Comparison of ENCODE assay signal across 29 cellular contexts in the genomic region with DNA sequence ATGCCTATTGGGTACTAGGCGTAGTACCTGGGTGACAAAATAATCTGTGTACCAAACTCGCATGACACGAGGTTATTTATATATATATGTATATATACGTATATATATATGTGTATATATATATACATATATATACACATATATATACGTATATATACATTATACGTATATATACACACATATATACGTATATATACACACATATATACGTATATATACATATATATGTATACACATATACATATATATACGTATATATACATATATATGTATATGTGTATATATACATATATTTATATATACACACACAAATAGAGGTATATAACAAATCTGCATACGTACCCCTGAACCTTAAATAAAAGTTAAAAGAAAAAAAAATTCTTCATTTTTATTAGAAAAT.
"Had no signal": no experiment of that assay in that cellular context is flagged by ENCODE, and none has a peak within 500 bp of the region (broad histone marks: within the 10 kb centered on the region; RNA-seq: fewer than 3 reads in every experiment).

No MANE protein-coding gene starts in this region.

- H3K27ac ChIP-seq: ascending aorta, brain microvascular endothelial cell, epithelial cell of prostate, esophagus squamous epithelium, VCaP had no signal

- H3K27me3 Mint-ChIP-seq: activated CD4-positive, alpha-beta memory T cell treated with anti-CD3 and anti-CD28 coated beads, Interleukin-2, amount 10 ng/mL, durations not matched to agents 7 days and 5 days; activated CD4-positive, alpha-beta T cell treated with anti-CD3 and anti-CD28 coated beads, Interleukin-2, amount 10 ng/mL, durations not matched to agents 7 days and 5 days; activated naive CD8-positive, alpha-beta T cell treated with anti-CD3 and anti-CD28 coated beads for 36 hours; activated T-cell treated with anti-CD3 and anti-CD28 coated beads, Interleukin-2, amount 50 U/mL, for 24 hours; effector memory CD8-positive, alpha-beta T cell had no signal

- H3K4me3 ChIP-seq: ascending aorta, esophagus squamous epithelium had no signal

- DNase-seq: activated CD4-positive, alpha-beta memory T cell treated with anti-CD3 and anti-CD28 coated beads, Interleukin-2, amount 10 ng/mL, durations not matched to agents 7 days and 5 days; activated CD4-positive, alpha-beta T cell treated with anti-CD3 and anti-CD28 coated beads for 1 hour; activated CD4-positive, alpha-beta T cell treated with anti-CD3 and anti-CD28 coated beads for 4 hours; activated CD4-positive, alpha-beta T cell treated with anti-CD3 and anti-CD28 coated beads, Interleukin-2, amount 10 ng/mL, durations not matched to agents 7 days and 5 days; activated CD4-positive, alpha-beta T cell treated with anti-CD3 and anti-CD28 coated beads, Interleukin-2, amount 50 U/mL, for 4 hours; activated CD8-positive, alpha-beta memory T cell treated with anti-CD3 and anti-CD28 coated beads, Interleukin-2, amount 50 U/mL, for 48 hours; activated gamma-delta T cell; activated naive CD4-positive, alpha-beta T cell; activated naive CD4-positive, alpha-beta T cell treated with anti-CD3 and anti-CD28 coated beads, Interleukin-2, amount 50 U/mL, for 16 hours; activated naive CD8-positive, alpha-beta T cell treated with anti-CD3 and anti-CD28 coated beads for 36 hours; activated T-cell treated with anti-CD3 and anti-CD28 coated beads for 4 hours; activated T-cell treated with anti-CD3 and anti-CD28 coated beads, Interleukin-2, amount 50 U/mL, for 24 hours; activated T-cell treated with anti-CD3 and anti-CD28 coated beads, Interleukin-2, amount 50 U/mL, for 72 hours; brain microvascular endothelial cell; cortex of kidney; dermis blood vessel endothelial cell; effector CD4-positive, alpha-beta T cell; effector memory CD8-positive, alpha-beta T cell; esophagus squamous epithelium; foreskin melanocyte; head of caudate nucleus; T-helper 2 cell had no signal

- H3K9me3 ChIP-seq: ascending aorta, esophagus squamous epithelium had no signal

- H3K4me1 ChIP-seq: ascending aorta had no signal

- H3K27ac Mint-ChIP-seq: activated CD4-positive, alpha-beta memory T cell treated with anti-CD3 and anti-CD28 coated beads, Interleukin-2, amount 10 ng/mL, durations not matched to agents 7 days and 5 days; activated CD4-positive, alpha-beta T cell treated with anti-CD3 and anti-CD28 coated beads, Interleukin-2, amount 10 ng/mL, durations not matched to agents 7 days and 5 days; activated naive CD8-positive, alpha-beta T cell treated with anti-CD3 and anti-CD28 coated beads for 36 hours; activated T-cell treated with anti-CD3 and anti-CD28 coated beads, Interleukin-2, amount 50 U/mL, for 24 hours; activated T-cell treated with anti-CD3 and anti-CD28 coated beads, Interleukin-2, amount 50 U/mL, for 72 hours; effector memory CD8-positive, alpha-beta T cell; WTC11 had no signal

- H3K27me3 ChIP-seq: ascending aorta, brain microvascular endothelial cell had no signal

- H3K4me3 Mint-ChIP-seq: activated CD4-positive, alpha-beta memory T cell treated with anti-CD3 and anti-CD28 coated beads, Interleukin-2, amount 10 ng/mL, durations not matched to agents 7 days and 5 days; activated CD4-positive, alpha-beta T cell treated with anti-CD3 and anti-CD28 coated beads, Interleukin-2, amount 10 ng/mL, durations not matched to agents 7 days and 5 days; activated naive CD8-positive, alpha-beta T cell treated with anti-CD3 and anti-CD28 coated beads for 36 hours; activated T-cell treated with anti-CD3 and anti-CD28 coated beads, Interleukin-2, amount 50 U/mL, for 24 hours; activated T-cell treated with anti-CD3 and anti-CD28 coated beads, Interleukin-2, amount 50 U/mL, for 72 hours; central memory CD8-positive, alpha-beta T cell; effector memory CD8-positive, alpha-beta T cell; WTC11 had no signal

- ATAC-seq: activated T-cell treated with anti-CD3 and anti-CD28 coated beads, Interleukin-2, amount 50 U/mL, for 72 hours; effector memory CD8-positive, alpha-beta T cell; WTC11 had no signal

- H3K36me3 Mint-ChIP-seq: activated naive CD8-positive, alpha-beta T cell treated with anti-CD3 and anti-CD28 coated beads for 36 hours; WTC11 had no signal

- H3K9me3 Mint-ChIP-seq: activated naive CD8-positive, alpha-beta T cell treated with anti-CD3 and anti-CD28 coated beads for 36 hours; activated T-cell treated with anti-CD3 and anti-CD28 coated beads, Interleukin-2, amount 50 U/mL, for 24 hours; activated T-cell treated with anti-CD3 and anti-CD28 coated beads, Interleukin-2, amount 50 U/mL, for 72 hours; central memory CD8-positive, alpha-beta T cell; effector memory CD8-positive, alpha-beta T cell had no signal

- H3K36me3 ChIP-seq: ascending aorta, brain microvascular endothelial cell, esophagus squamous epithelium had no signal

- FAIRE-seq: bronchial epithelial cell, endothelial cell of umbilical vein had no signal
